In genomic region chr3:194306771-194307640, GRCh38 we compare ENCODE assay signal across 9 cellular contexts. TPM values are rescaled to one million over a fixed set of nuclear protein-coding genes. Genes with fewer than 3 reads are reported as not detected.
DNase-seq lines count a peak whose midpoint lies in the region; ATAC-seq and TF ChIP-seq lines count a peak whose summit lies in the region.
"Had no signal": no experiment of that assay in that cellular context is flagged by ENCODE, and none has a peak within 500 bp of the region (broad histone marks: within the 10 kb centered on the region; RNA-seq: fewer than 3 reads in every experiment).

No MANE protein-coding gene starts in this region.

- peak; percentile 52 for ATAC-seq in GM21528 (IDR thresholded peaks at IDR 0.05; ENCODE audit: low FRiP score, unreplicated experiment)
- ATAC-seq: HCT116 had no signal

- peak overlapping the region; percentile 21 for H3K27ac ChIP-seq in HUES48 (ENCODE audit: low read depth, low read length)

- H3K4me1 Mint-ChIP-seq in endothelial cell (ENCODE audit: unreplicated experiment), result peaks cover 50% of the 10 kb centered on the region

- TF ChIP-seq CTCF in GM13976 (IDR thresholded peaks at IDR 0.05; ENCODE audit: borderline replicate concordance, control extremely low read depth, extremely low read depth, insufficient read depth, missing control alignments), result no peak
- TF ChIP-seq CTCF in endothelial cell (IDR thresholded peaks at IDR 0.05; ENCODE audit: unreplicated experiment), result no peak

- H3K9ac ChIP-seq in HUES48 (ENCODE audit: low read depth, low read length), result no peak overlapping the region

- in situ Hi-C loops in GM13976 (cut with MboI; ENCODE audit: low sequenced_read_pairs, unreplicated experiment), result loop anchor here (25.0 kb wide), 2 partner anchors 345 to 645 kb away; no protein-coding TSS in a partner anchor

- no peaks in the 10 kb centered on the region for H3K36me3 Mint-ChIP-seq in endothelial cell (ENCODE audit: low read depth, unreplicated experiment)

- H3K4me3 Mint-ChIP-seq in endothelial cell (ENCODE audit: unreplicated experiment), result no peak overlapping the region

- H3K36me3 ChIP-seq in HUES48 (ENCODE audit: control insufficient read depth, insufficient read depth, low read length), result no peaks in the 10 kb centered on the region

- H3K4me3 ChIP-seq in HUES48 (ENCODE audit: low read depth, low read length), result no peak overlapping the region

- H3K4me1 ChIP-seq in HUES48 (ENCODE audit: control insufficient read depth, insufficient read depth, low read length), result peaks cover 26% of the 10 kb centered on the region

- H3K27ac Mint-ChIP-seq in endothelial cell (ENCODE audit: unreplicated experiment), result peak overlapping the region; percentile 68

- no peaks in the 10 kb centered on the region for H3K9me3 ChIP-seq in HUES48 (ENCODE audit: control insufficient read depth, insufficient read depth, low read length)

- DNase-seq in GM13976 (ENCODE audit: low spot score), result peak; percentile 60
- peak; percentile 18 for DNase-seq in endothelial cell (ENCODE audit: low spot score)
- no peak for DNase-seq in superior temporal gyrus (ENCODE audit: extremely low spot score)
- no peak for DNase-seq in islet precursor cell
- DNase-seq in T1000 (lab: John Stamatoyannopoulos, UW), result no peak
- DNase-seq in DMS53 (lab: John Stamatoyannopoulos, UW), result no peak

- H3K27me3 Mint-ChIP-seq in endothelial cell (ENCODE audit: unreplicated experiment), result peaks cover 12% of the 10 kb centered on the region

- H3K27me3 ChIP-seq in HUES48 (ENCODE audit: control insufficient read depth, insufficient read depth, low read length), result no peaks in the 10 kb centered on the region; the same call in 1 of the 2 replicates

- H3K9me3 Mint-ChIP-seq in endothelial cell (ENCODE audit: unreplicated experiment), result no peaks in the 10 kb centered on the region

RNA-seq across cellular contexts. Expression of gene CPN2, which starts 44.1 kb away (rescaled TPM):
- total RNA-seq in endothelial cell (ENCODE audit: unreplicated experiment), result not detected

Comparison
In these comparisons a context has a peak if more than half of its experiments do, and no peak if none do; other contexts are left out.
1. DNase-seq: peak in GM13976 (single experiment) and endothelial cell (single experiment); none in superior temporal gyrus (single experiment), islet precursor cell (single experiment), T1000 (single experiment) and DMS53 (single experiment).